17 cellular contexts compared by ENCODE assay signal in genomic region chr19:16849168-16849567, GRCh38. TPM values are rescaled to one million over a fixed set of nuclear protein-coding genes. Genes with fewer than 3 reads are reported as not detected.
A peak's percentile ranks its signal among the peaks of the same experiment; 100 is the strongest.
DNase-seq lines count a peak whose midpoint lies in the region; ATAC-seq, FAIRE-seq and TF ChIP-seq lines count a peak whose summit lies in the region.
"Had no signal": no experiment of that assay in that cellular context is flagged by ENCODE, and none has a peak within 500 bp of the region (broad histone marks: within the 10 kb centered on the region; RNA-seq: fewer than 3 reads in every experiment).

No MANE protein-coding gene starts in this region.

- WGBS in GM12878 (ENCODE audit: insufficient coverage, insufficient replicate concordance, low lambda C conversion rate, missing lambda C conversion rate), result 96% methylated on average over 1 of the region's 1 CpG

- RAD21 ChIA-PET in GM12878 (lab: Charles Lee; ENCODE audit: unreplicated experiment), result no interaction called here

- H3K9ac ChIP-seq in GM12878 (ENCODE audit: control insufficient read depth, insufficient read depth, low read length), result no peak overlapping the region

- DNase-seq in AG08395 (ENCODE audit: low spot score) (peak; percentile 40), MG63 (peak; percentile 55), GM12878 (ENCODE audit: low read depth, low spot score) (no peak), kidney tubule cell (ENCODE audit: low spot score) (peak; percentile 27), BE2C (no peak), SKM-1 treated with dmso at 0.1 percent for 144 hours (lab: John Stamatoyannopoulos, UW; ENCODE audit: unreplicated experiment) (no peak), RCC 7860 (ENCODE audit: low spot score) (no peak)
- DNase-seq: activated naive CD4-positive, alpha-beta T cell treated with Interleukin-2 at 50 U/mL for 16 hours; aorta; Caco-2; Karpas-422; left ventricle myocardium superior; NCI-H1417 treated with DMSO at 0.1 percent for 48 hours; stimulated activated naive CD4-positive, alpha-beta T cell; trophoblast cell had no signal

- no peaks in the 10 kb centered on the region for H3K27me3 ChIP-seq in MG63
- no peaks in the 10 kb centered on the region for H3K27me3 ChIP-seq in GM12878 (replicated peaks in 1 of 2; ENCODE audit: control insufficient read depth in 2 of 2, insufficient read depth in 2 of 2, low read length in 1 of 2)
- H3K27me3 ChIP-seq in BE2C, result no peaks in the 10 kb centered on the region

- no peak overlapping the region for H3K4me2 ChIP-seq in GM12878 (ENCODE audit: control insufficient read depth, insufficient read depth)

- intact Hi-C loops in GM12878 (cut with micrococcal nuclease; ENCODE audit: unreplicated experiment), result no loop called here

- H4K20me1 ChIP-seq in GM12878 (ENCODE audit: control insufficient read depth, insufficient read depth), result no peaks in the 10 kb centered on the region

- no peaks in the 10 kb centered on the region for H3K79me2 ChIP-seq in GM12878 (ENCODE audit: control insufficient read depth, insufficient read depth, low read length)

- no peak for TF ChIP-seq CTCF in GM12878 (IDR thresholded peaks at IDR 0.05 in 2 of 3, conservative IDR thresholded peaks at IDR 0.05 in 1 of 3; ENCODE audit: control insufficient read depth in 2 of 3, extremely low read depth in 1 of 3, insufficient read depth in 1 of 3, low read depth in 3 of 3, low read length in 3 of 3)
- no peak for TF ChIP-seq CTCF in BE2C (IDR thresholded peaks at IDR 0.05; ENCODE audit: low read depth, low read length)

- SMC1A ChIA-PET in GM12878 (lab: Charles Lee; ENCODE audit: uncharacterized antibody, unreplicated experiment), result no interaction called here

- CTCF ChIA-PET in GM12878 (lab: Yijun Ruan, JAX), result interaction anchor here (0.6 to 1.3 kb wide), 4 partner anchors 9 to 22 kb away, joined by 3 to 4 read pairs (median 4); no protein-coding TSS in a partner anchor

- H3K4me3 ChIP-seq in MG63 (no peak overlapping the region), GM12878 (no peak overlapping the region), BE2C (ENCODE audit: low read depth, low read length) (no peak overlapping the region)

- in situ Hi-C loops in GM12878 (cut with MboI), result no loop called here

- H3K9me3 ChIP-seq in MG63 (no peaks in the 10 kb centered on the region), GM12878 (replicated peaks; ENCODE audit: control insufficient read depth, insufficient read depth, low read length) (no peaks in the 10 kb centered on the region), BE2C (no peaks in the 10 kb centered on the region)
- H3K9me3 ChIP-seq: Caco-2 had no signal

- no TSS peak for BruUV-seq in GM12878 (replicated peaks; lab: Mats Ljungman, UMichigan)

- H3K27ac ChIP-seq in GM12878 (ENCODE audit: control insufficient read depth, insufficient read depth), result no peak overlapping the region

- TF ChIP-seq EP300 in GM12878 (IDR thresholded peaks at IDR 0.05; ENCODE audit: borderline replicate concordance in 1 of 2, control insufficient read depth in 1 of 2, low read depth in 2 of 2, low read length in 2 of 2), result no peak

- H3K4me1 ChIP-seq in GM12878 (ENCODE audit: control insufficient read depth, insufficient read depth, low read length), result no peaks in the 10 kb centered on the region
- H3K4me1 ChIP-seq in BE2C, result no peaks in the 10 kb centered on the region
- H3K4me1 ChIP-seq: Caco-2 had no signal

- no peak for TF ChIP-seq POLR2A in GM12878 (IDR thresholded peaks at IDR 0.05; ENCODE audit: low read depth, low read length)

- H3K36me3 ChIP-seq in MG63, result peaks cover 95% of the 10 kb centered on the region
- peaks cover 21 to 30% of the 10 kb centered on the region in 2 experiments; a peak in 3 of 4 replicates for H3K36me3 ChIP-seq in GM12878 (ENCODE audit: control insufficient read depth in 2 of 2, insufficient read depth in 2 of 2, low read length in 1 of 2)
- H3K36me3 ChIP-seq in BE2C, result peaks cover 64% of the 10 kb centered on the region

- FAIRE-seq in GM12878 (lab: Jason Lieb, UNC) (no peak), RCC 7860 (lab: Jason Lieb, UNC) (no peak)
- FAIRE-seq: endometrium had no signal

- ATAC-seq in GM12878 (no peak), GM21528 (IDR thresholded peaks at IDR 0.05; ENCODE audit: low FRiP score, unreplicated experiment) (no peak)
- ATAC-seq: left ventricle myocardium superior had no signal

- H2AFZ ChIP-seq in GM12878 (ENCODE audit: control insufficient read depth, low read depth, low read length), result no peak overlapping the region

- TF ChIP-seq RAD21 in GM12878 (IDR thresholded peaks at IDR 0.05; ENCODE audit: insufficient read depth, low read depth, low read length), result no peak

- POLR2A ChIA-PET in GM12878 (lab: Charles Lee), result no interaction called here

TF ChIP-seq in GM12878, 131 proteins besides CTCF, POLR2A, EP300 and RAD21 (continues in another document):
- no peak for TF ChIP-seq BCL3 (IDR thresholded peaks at IDR 0.05; ENCODE audit: borderline replicate concordance, insufficient read depth, low read depth, low read length, poor library complexity, severe bottlenecking)

RNA-seq across cellular contexts. Expression of gene SIN3B, which starts 20.0 kb away (rescaled TPM):
- total RNA-seq in MG63 (2014; rRNA removed; shearing (Covaris generic); ENCODE audit: low replicate concordance), result 24.3 and 44.1 TPM in 2 replicates
- total RNA-seq in GM12878 (2013; cell fraction: nucleolus; rRNA removed), result 96.9 and 112 TPM in 2 replicates
- 8.7 and 13.2 TPM in 2 replicates for total RNA-seq in GM12878 (2014; rRNA removed)
- total RNA-seq in GM12878 (2014; rRNA removed; fragmentation: Illumina TruSeq; extraction: Trizol), result 9.1 and 9.6 TPM in 2 replicates
- total RNA-seq in GM12878 (2021), result 30.4 and 34.5 TPM in 2 replicates
- polyA plus RNA-seq in GM12878 (2011; ENCODE audit: low read depth), result 10.6 TPM
- 14.6 and 20.0 TPM in 2 replicates for polyA plus RNA-seq in GM12878 (2011; rRNA removed)
- polyA plus RNA-seq in GM12878 (2011; cell fraction: cytosol; rRNA removed), result 16.2 and 19.8 TPM in 2 replicates
- 113 and 165 TPM in 2 replicates for polyA plus RNA-seq in GM12878 (2011; cell fraction: nucleus; rRNA removed)
- polyA plus RNA-seq in GM12878 (2012), result 23.6 and 26.3 TPM in 2 replicates
- polyA plus RNA-seq in GM12878 (2014; fragmentation: Illumina TruSeq; extraction: Trizol), result 12.9 and 16.2 TPM in 2 replicates
- polyA plus RNA-seq in GM12878 (2014; fragmentation: Nextera tagmentation; extraction: Ambion mirVana), result 1 to 10 TPM in 1 of 2 experiments, under 1 TPM in 1; 0.68 to 1.4 TPM
- polyA plus RNA-seq in GM12878 (2014; rRNA removed), result 31.7 and 36.2 TPM in 2 replicates
- 10 to 100 TPM; 15.3 to 17.0 TPM for polyA plus RNA-seq in GM12878 (2016; fragmentation: Nextera tagmentation; extraction: Ambion mirVana)
- 18.9 and 23.9 TPM in 2 replicates for polyA minus RNA-seq in GM12878 (2011; rRNA and poly(A)+ RNA removed)
- 9.4 and 14.6 TPM in 2 replicates for polyA minus RNA-seq in GM12878 (2011; cell fraction: cytosol; rRNA and poly(A)+ RNA removed)
- polyA minus RNA-seq in GM12878 (2011; cell fraction: nucleus; rRNA and poly(A)+ RNA removed), result 30.5 and 41.4 TPM in 2 replicates
- polyA plus RNA-seq in BE2C (2012; ENCODE audit: insufficient read depth, insufficient read length, low read depth), result 77.5 TPM

RNA-seq across cellular contexts. Expression of gene F2RL3, which starts 39.6 kb away (rescaled TPM):
- total RNA-seq in MG63 (2014; rRNA removed; shearing (Covaris generic); ENCODE audit: low replicate concordance), result not detected in 2 replicates
- total RNA-seq in GM12878 (2013; cell fraction: nucleolus; rRNA removed), result 0.13 and 0.17 TPM in 2 replicates
- total RNA-seq in GM12878 (2014; rRNA removed) (0.38 and 0.51 TPM in 2 replicates), GM12878 (2014; rRNA removed; fragmentation: Illumina TruSeq; extraction: Trizol) (0.13 and 0.23 TPM in 2 replicates), GM12878 (2021) (0.74 and 0.85 TPM in 2 replicates)
- 0.08 TPM for polyA plus RNA-seq in GM12878 (2011; ENCODE audit: low read depth)
- polyA plus RNA-seq in GM12878 (2011; rRNA removed) (0.01 and 0.03 TPM in 2 replicates), GM12878 (2014; fragmentation: Illumina TruSeq; extraction: Trizol) (0.14 and 0.24 TPM in 2 replicates), GM12878 (2014; fragmentation: Nextera tagmentation; extraction: Ambion mirVana) (under 1 TPM; 0.05 to 0.13 TPM), GM12878 (2014; rRNA removed) (0.35 and 0.48 TPM in 2 replicates), GM12878 (2016; fragmentation: Nextera tagmentation; extraction: Ambion mirVana) (1 to 10 TPM in 1 of 2 experiments, under 1 TPM in 1; 0.88 to 1.2 TPM)
- 0.07 and 0.12 TPM in 2 replicates for polyA plus RNA-seq in GM12878 (2011; cell fraction: cytosol; rRNA removed)
- 0.09 and 0.16 TPM in 2 replicates for polyA plus RNA-seq in GM12878 (2011; cell fraction: nucleus; rRNA removed)
- 0.21 and 0.30 TPM in 2 replicates for polyA plus RNA-seq in GM12878 (2012)
- polyA minus RNA-seq in GM12878 (2011; rRNA and poly(A)+ RNA removed), result 0.15 TPM in 1 of 2 replicates, not detected in the other
- polyA minus RNA-seq in GM12878 (2011; cell fraction: cytosol; rRNA and poly(A)+ RNA removed), result not detected in 2 replicates
- polyA minus RNA-seq in GM12878 (2011; cell fraction: nucleus; rRNA and poly(A)+ RNA removed), result 0.24 and 0.77 TPM in 2 replicates
- polyA plus RNA-seq in BE2C (2012; ENCODE audit: insufficient read depth, insufficient read length, low read depth), result 0.99 TPM
- total RNA-seq: Caco-2 had no signal

Comparison
In these comparisons a context has a peak if more than half of its experiments do, and no peak if none do; other contexts are left out.
1. DNase-seq: peak in AG08395 (single experiment), MG63 (single experiment) and kidney tubule cell (single experiment); none in GM12878 (single experiment), BE2C (single experiment), SKM-1 treated with dmso at 0.1 percent for 144 hours (single experiment) and RCC 7860 (single experiment).